9 cellular contexts compared by ENCODE assay signal in genomic region chr5:77168187-77168883, GRCh38. TPM values are rescaled to one million over a fixed set of nuclear protein-coding genes. Genes with fewer than 3 reads are reported as not detected.
DNase-seq lines count a peak whose midpoint lies in the region; ATAC-seq and TF ChIP-seq lines count a peak whose summit lies in the region.
"Had no signal": no experiment of that assay in that cellular context is flagged by ENCODE, and none has a peak within 500 bp of the region (broad histone marks: within the 10 kb centered on the region; RNA-seq: fewer than 3 reads in every experiment).

No MANE protein-coding gene starts in this region.

- peak in 1 of 2 donors; percentile 31 for TF ChIP-seq POLR2A in thyroid gland (IDR thresholded peaks at IDR 0.05)

- H3K27ac ChIP-seq in layer of hippocampus (ENCODE audit: low read depth, low read length): peak overlapping the region; percentile 74
- peak overlapping the region; percentile 67 to 92 (median 87) for H3K27ac ChIP-seq in thyroid gland

- ATAC-seq in GM18867 (IDR thresholded peaks at IDR 0.05; ENCODE audit: unreplicated experiment) (no peak), HG02852 (IDR thresholded peaks at IDR 0.05; ENCODE audit: unreplicated experiment) (no peak)

- peaks cover 4% of the 10 kb centered on the region for H3K27me3 Mint-ChIP-seq in brain
- peaks cover 3% of the 10 kb centered on the region for H3K27me3 Mint-ChIP-seq in activated CD4-positive, alpha-beta T cell treated with anti-CD3 and anti-CD28 coated beads, Interleukin-2, amount 10 ng/mL, durations not matched to agents 7 days and 5 days

- peaks cover 4% of the 10 kb centered on the region for H3K36me3 Mint-ChIP-seq in brain
- no peaks in the 10 kb centered on the region for H3K36me3 Mint-ChIP-seq in activated CD4-positive, alpha-beta T cell treated with anti-CD3 and anti-CD28 coated beads, Interleukin-2, amount 10 ng/mL, durations not matched to agents 7 days and 5 days (ENCODE audit: low read depth)

- H3K27ac Mint-ChIP-seq in brain: peak overlapping the region; percentile 68 to 87 (median 80)
- no peak overlapping the region for H3K27ac Mint-ChIP-seq in activated CD4-positive, alpha-beta T cell treated with anti-CD3 and anti-CD28 coated beads, Interleukin-2, amount 10 ng/mL, durations not matched to agents 7 days and 5 days
- H3K27ac Mint-ChIP-seq: activated T-helper 1 cell treated with anti-CD3 and anti-CD28 coated beads, Interleukin-12 subunit alpha, Interleukin-12 subunit beta, Interleukin-2, Interleukin-4 antibody, amounts not matched to agents 30 ng/mL and 10 ng/mL and 1 ng/mL, durations not matched to agents 14 hours and 24 hours and 36 hours had no signal

- no peaks in the 10 kb centered on the region for H3K9me3 Mint-ChIP-seq in brain
- no peaks in the 10 kb centered on the region for H3K9me3 Mint-ChIP-seq in activated CD4-positive, alpha-beta T cell treated with anti-CD3 and anti-CD28 coated beads, Interleukin-2, amount 10 ng/mL, durations not matched to agents 7 days and 5 days
- H3K9me3 Mint-ChIP-seq: activated T-helper 1 cell treated with anti-CD3 and anti-CD28 coated beads, Interleukin-12 subunit alpha, Interleukin-12 subunit beta, Interleukin-2, Interleukin-4 antibody, amounts not matched to agents 30 ng/mL and 10 ng/mL and 1 ng/mL, durations not matched to agents 14 hours and 24 hours and 36 hours had no signal

- 17 to 21% methylated on average over 8 to 9 of the region's 9 CpGs for WGBS in thyroid gland, 2 donors

- H3K27me3 ChIP-seq in layer of hippocampus (ENCODE audit: control insufficient read depth, insufficient read depth, low read length): no peaks in the 10 kb centered on the region
- no peaks in the 10 kb centered on the region for H3K27me3 ChIP-seq in thyroid gland

- H3K4me1 ChIP-seq in thyroid gland: peaks cover 32 to 35% of the 10 kb centered on the region in 2 donors

- peak overlapping the region in 1 of 5 experiments; percentile 64 for H3K4me3 Mint-ChIP-seq in brain
- H3K4me3 Mint-ChIP-seq in activated CD4-positive, alpha-beta T cell treated with anti-CD3 and anti-CD28 coated beads, Interleukin-2, amount 10 ng/mL, durations not matched to agents 7 days and 5 days: no peak overlapping the region
- H3K4me3 Mint-ChIP-seq: activated T-helper 1 cell treated with anti-CD3 and anti-CD28 coated beads, Interleukin-12 subunit alpha, Interleukin-12 subunit beta, Interleukin-2, Interleukin-4 antibody, amounts not matched to agents 30 ng/mL and 10 ng/mL and 1 ng/mL, durations not matched to agents 14 hours and 24 hours and 36 hours had no signal

- intact Hi-C loops in thyroid gland (cut with DNase I): no loop called here

- H3K36me3 ChIP-seq in thyroid gland: no peaks in the 10 kb centered on the region

- TF ChIP-seq CTCF in brain (conservative IDR thresholded peaks at IDR 0.05): no peak
- TF ChIP-seq CTCF in thyroid gland (IDR thresholded peaks at IDR 0.05): peak in 1 of 6 experiments; percentile 13

- H3K4me1 Mint-ChIP-seq in brain: peaks cover 16% of the 10 kb centered on the region
- no peaks in the 10 kb centered on the region for H3K4me1 Mint-ChIP-seq in activated CD4-positive, alpha-beta T cell treated with anti-CD3 and anti-CD28 coated beads, Interleukin-2, amount 10 ng/mL, durations not matched to agents 7 days and 5 days

- POLR2A ChIA-PET in activated CD4-positive, alpha-beta T cell treated with anti-CD3 and anti-CD28 coated beads, Interleukin-2, amount 10 ng/mL, durations not matched to agents 7 days and 5 days (lab: Charles Lee): no interaction called here

- CTCF ChIA-PET in activated CD4-positive, alpha-beta T cell treated with anti-CD3 and anti-CD28 coated beads, Interleukin-2, amount 10 ng/mL, durations not matched to agents 7 days and 5 days (lab: Charles Lee): interaction anchor here (0.6 to 1.0 kb wide), 2 partner anchors 157 to 243 kb away, joined by 3 read pairs; no protein-coding TSS in a partner anchor

- DNase-seq in NCI-H1092 (lab: John Stamatoyannopoulos, UW): peak; percentile 12
- DNase-seq in thyroid gland: peak; percentile 96 to 97
- no peak for DNase-seq in activated CD4-positive, alpha-beta T cell treated with anti-CD3 and anti-CD28 coated beads, Interleukin-2, amount 10 ng/mL, durations not matched to agents 7 days and 5 days
- DNase-seq in HUDEP-2 (lab: John Stamatoyannopoulos, UW; ENCODE audit: unreplicated experiment in 76 of 76): no peak

- H3K9me3 ChIP-seq in thyroid gland: no peaks in the 10 kb centered on the region

- H3K4me3 ChIP-seq in thyroid gland (replicated peaks in 1 of 3): no peak overlapping the region

RNA-seq across cellular contexts. Expression of gene PDE8B, which starts 42.1 kb away (rescaled TPM):
- polyA plus RNA-seq in brain (ENCODE audit: insufficient read depth, low read depth, low replicate concordance): 5.9 TPM
- 100 to 1,000 TPM; 113 to 279 (median 218) TPM for total RNA-seq in thyroid gland
- total RNA-seq in activated CD4-positive, alpha-beta T cell treated with anti-CD3 and anti-CD28 coated beads, Interleukin-2, amount 10 ng/mL, durations not matched to agents 7 days and 5 days: under 1 TPM in 1 of 2 experiments, not detected in 1; 0.25 TPM

Comparison
In these comparisons a context has a peak if more than half of its experiments do, and no peak if none do; other contexts are left out.
1. DNase-seq: peak in NCI-H1092 (single experiment) and thyroid gland (2 of 2); none in activated CD4-positive, alpha-beta T cell treated with anti-CD3 and anti-CD28 coated beads, Interleukin-2, amount 10 ng/mL, durations not matched to agents 7 days and 5 days (single experiment) and HUDEP-2 (0 of 76).
2. RNA of gene PDE8B, which starts 42.1 kb away (total RNA-seq): 113 to 279 TPM in thyroid gland; 0.25 TPM in activated CD4-positive, alpha-beta T cell treated with anti-CD3 and anti-CD28 coated beads, Interleukin-2, amount 10 ng/mL, durations not matched to agents 7 days and 5 days; every median in the first group is over 10 times any median in the second.